10 cellular contexts compared by ENCODE assay signal in the genomic region with DNA sequence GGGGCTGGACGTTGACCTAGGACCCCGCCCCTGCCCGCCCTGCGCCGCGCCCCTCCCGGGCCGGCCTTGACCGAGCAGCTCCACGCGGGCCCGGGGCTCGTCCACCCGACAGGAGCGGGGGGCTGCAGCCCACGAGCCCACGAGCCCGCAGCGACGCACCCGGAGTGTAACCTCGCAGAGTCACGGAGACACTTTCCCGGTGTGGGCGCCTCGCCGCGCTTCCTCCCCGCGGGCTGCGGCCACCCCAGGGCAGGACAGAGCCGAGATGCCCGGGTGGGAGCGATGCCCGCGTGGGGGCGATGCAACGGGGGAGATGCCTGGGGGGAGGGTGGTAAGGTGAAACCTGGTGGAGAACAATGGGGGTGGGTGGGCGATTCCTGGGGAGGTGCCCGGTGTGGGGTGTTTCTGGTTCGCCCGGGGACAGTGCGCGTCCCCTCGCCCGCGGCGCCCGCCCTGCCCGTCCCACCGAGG. TPM values are rescaled to one million over a fixed set of nuclear protein-coding genes. Genes with fewer than 3 reads are reported as not detected.
DNase-seq lines count a peak whose midpoint lies in the region; ATAC-seq and TF ChIP-seq lines count a peak whose summit lies in the region.
"Had no signal": no experiment of that assay in that cellular context is flagged by ENCODE, and none has a peak within 500 bp of the region (broad histone marks: within the 10 kb centered on the region; RNA-seq: fewer than 3 reads in every experiment).

No MANE protein-coding gene starts in this region.

- no peak overlapping the region for H2AFZ ChIP-seq in mammary epithelial cell (ENCODE audit: low read depth, low read length)

- no peak for DNase-seq in activated naive CD8-positive, alpha-beta T cell treated with anti-CD3 and anti-CD28 coated beads for 36 hours
- DNase-seq in activated naive CD8-positive, alpha-beta T cell treated with anti-CD3 and anti-CD28 coated beads, Interleukin-2, amount 50 U/mL, for 24 hours: no peak
- DNase-seq in mammary epithelial cell (no peak), memory B cell (ENCODE audit: low spot score in 2 of 2) (no peak), transverse colon (no peak), NCI-H446 treated with DMSO at 0.1 percent for 48 hours (lab: John Stamatoyannopoulos, UW) (no peak)
- DNase-seq: SIG-M5 had no signal

- no peak overlapping the region for H3K9ac ChIP-seq in mammary epithelial cell (ENCODE audit: insufficient read depth, low read length)

- H3K9me3 ChIP-seq in mammary epithelial cell (replicated peaks; ENCODE audit: insufficient read depth, low read length): no peaks in the 10 kb centered on the region
- no peaks in the 10 kb centered on the region for H3K9me3 ChIP-seq in transverse colon

- CTCF ChIA-PET in mammary epithelial cell (lab: Charles Lee; ENCODE audit: low non-redundant PET): no interaction called here

- H3K4me3 ChIP-seq in mammary epithelial cell (replicated peaks in 1 of 3; ENCODE audit: insufficient read depth in 1 of 3, low read depth in 2 of 3, low read length in 3 of 3) (peak overlapping the region in 1 of 3 experiments; percentile 16), transverse colon (peak overlapping the region; percentile 23 to 62 (median 50))

- peaks cover 25% of the 10 kb centered on the region for H3K27me3 Mint-ChIP-seq in activated naive CD8-positive, alpha-beta T cell treated with anti-CD3 and anti-CD28 coated beads for 36 hours
- H3K27me3 Mint-ChIP-seq in activated naive CD8-positive, alpha-beta T cell treated with anti-CD3 and anti-CD28 coated beads, Interleukin-2, amount 50 U/mL, for 24 hours: peaks cover 33% of the 10 kb centered on the region
- H3K27me3 Mint-ChIP-seq in memory B cell: peaks cover 17% of the 10 kb centered on the region
- H3K27me3 Mint-ChIP-seq: CD4-positive, alpha-beta memory T cell had no signal

- H3K27ac Mint-ChIP-seq in activated naive CD8-positive, alpha-beta T cell treated with anti-CD3 and anti-CD28 coated beads for 36 hours: no peak overlapping the region
- H3K27ac Mint-ChIP-seq in activated naive CD8-positive, alpha-beta T cell treated with anti-CD3 and anti-CD28 coated beads, Interleukin-2, amount 50 U/mL, for 24 hours: no peak overlapping the region
- no peak overlapping the region for H3K27ac Mint-ChIP-seq in memory B cell

- H3K79me2 ChIP-seq in mammary epithelial cell (ENCODE audit: insufficient read depth, low read length): no peaks in the 10 kb centered on the region

- peak overlapping the region; percentile 14 for H3K4me3 Mint-ChIP-seq in activated naive CD8-positive, alpha-beta T cell treated with anti-CD3 and anti-CD28 coated beads for 36 hours
- no peak overlapping the region for H3K4me3 Mint-ChIP-seq in activated naive CD8-positive, alpha-beta T cell treated with anti-CD3 and anti-CD28 coated beads, Interleukin-2, amount 50 U/mL, for 24 hours
- H3K4me3 Mint-ChIP-seq in memory B cell: peak overlapping the region; percentile 41

- no peak for TF ChIP-seq POLR2A in transverse colon (IDR thresholded peaks at IDR 0.05)

- H3K4me2 ChIP-seq in mammary epithelial cell (ENCODE audit: insufficient read depth, low read depth, low read length): peak overlapping the region; percentile 72

- BruUV-seq in mammary epithelial cell (replicated peaks; lab: Mats Ljungman, UMichigan): no TSS peak

- H3K4me1 ChIP-seq in mammary epithelial cell (ENCODE audit: insufficient read depth, low read length) (peaks cover 12% of the 10 kb centered on the region), transverse colon (peaks cover 16 to 31% (median 28%) of the 10 kb centered on the region in 4 donors)

- peaks cover 4% of the 10 kb centered on the region for H3K4me1 Mint-ChIP-seq in activated naive CD8-positive, alpha-beta T cell treated with anti-CD3 and anti-CD28 coated beads for 36 hours
- H3K4me1 Mint-ChIP-seq in activated naive CD8-positive, alpha-beta T cell treated with anti-CD3 and anti-CD28 coated beads, Interleukin-2, amount 50 U/mL, for 24 hours: peaks cover 16% of the 10 kb centered on the region
- peaks cover 8% of the 10 kb centered on the region for H3K4me1 Mint-ChIP-seq in memory B cell

- no peaks in the 10 kb centered on the region for H3K9me3 Mint-ChIP-seq in activated naive CD8-positive, alpha-beta T cell treated with anti-CD3 and anti-CD28 coated beads for 36 hours
- no peaks in the 10 kb centered on the region for H3K9me3 Mint-ChIP-seq in activated naive CD8-positive, alpha-beta T cell treated with anti-CD3 and anti-CD28 coated beads, Interleukin-2, amount 50 U/mL, for 24 hours
- no peaks in the 10 kb centered on the region for H3K9me3 Mint-ChIP-seq in memory B cell
- H3K9me3 Mint-ChIP-seq: CD4-positive, alpha-beta memory T cell had no signal

- no peaks in the 10 kb centered on the region for H4K20me1 ChIP-seq in mammary epithelial cell (ENCODE audit: insufficient read depth, low read length)

- 6% methylated on average over 7 of the region's 51 CpGs for WGBS in mammary epithelial cell (ENCODE audit: low coverage, missing lambda C conversion rate)
- no CpG with 5 or more reads among the region's 51 CpGs for WGBS in transverse colon (ENCODE audit: low coverage in 1 of 2), 2 donors

- no peaks in the 10 kb centered on the region for H3K36me3 ChIP-seq in mammary epithelial cell (ENCODE audit: insufficient read depth, low read length)
- no peaks in the 10 kb centered on the region for H3K36me3 ChIP-seq in transverse colon

- ATAC-seq in activated naive CD8-positive, alpha-beta T cell treated with anti-CD3 and anti-CD28 coated beads, Interleukin-2, amount 50 U/mL, for 24 hours: no peak
- no peak for ATAC-seq in memory B cell (ENCODE audit: low read depth)
- no peak for ATAC-seq in GM21381 (IDR thresholded peaks at IDR 0.05; ENCODE audit: unreplicated experiment)
- no peak for ATAC-seq in HG03025 (IDR thresholded peaks at IDR 0.05; ENCODE audit: low FRiP score, unreplicated experiment)

- in situ Hi-C loops in mammary epithelial cell (cut with MboI; ENCODE audit: low sequenced_read_pairs in 2 of 2) (no loop called here), transverse colon (cut with MboI; ENCODE audit: low pct_ligation_motif_present in 1 of 4, low pct_unique_long_range_greater_than_20kb in 1 of 4, low sequenced_read_pairs in 3 of 4) (no loop called here)

- H3K36me3 Mint-ChIP-seq in activated naive CD8-positive, alpha-beta T cell treated with anti-CD3 and anti-CD28 coated beads for 36 hours: no peaks in the 10 kb centered on the region
- H3K36me3 Mint-ChIP-seq in activated naive CD8-positive, alpha-beta T cell treated with anti-CD3 and anti-CD28 coated beads, Interleukin-2, amount 50 U/mL, for 24 hours (ENCODE audit: low read depth): no peaks in the 10 kb centered on the region
- H3K36me3 Mint-ChIP-seq in memory B cell: peaks cover 2% of the 10 kb centered on the region
- H3K36me3 Mint-ChIP-seq: CD4-positive, alpha-beta memory T cell had no signal

- dilution Hi-C loops in mammary epithelial cell (cut with HindIII; ENCODE audit: low sequenced_read_pairs): no loop called here

- H3K27ac ChIP-seq in mammary epithelial cell (ENCODE audit: insufficient read depth, low read depth, low read length) (no peak overlapping the region), transverse colon (peak overlapping the region in 1 of 4 donors; percentile 41)

- intact Hi-C loops in mammary epithelial cell (cut with micrococcal nuclease): no loop called here
- intact Hi-C loops in transverse colon (cut with DNase I; ENCODE audit: low total_unique reads): no loop called here

- H3K27me3 ChIP-seq in mammary epithelial cell (ENCODE audit: insufficient read depth, low read length) (peaks cover 37% of the 10 kb centered on the region), transverse colon (peaks cover 49% of the 10 kb centered on the region)

- no peak for TF ChIP-seq EP300 in transverse colon (IDR thresholded peaks at IDR 0.05; ENCODE audit: low read depth)

- TF ChIP-seq CTCF in mammary epithelial cell (conservative IDR thresholded peaks at IDR 0.05 in 1 of 2, IDR thresholded peaks at IDR 0.05 in 1 of 2; ENCODE audit: extremely low read depth in 1 of 2, insufficient read depth in 1 of 2, low read depth in 1 of 2, low read length in 2 of 2) (no peak), transverse colon (IDR thresholded peaks at IDR 0.05) (peak in 1 of 5 experiments; percentile 7)

RNA-seq across cellular contexts. Expression of gene ZBED4, which starts 4.9 kb away (rescaled TPM):
- total RNA-seq in activated naive CD8-positive, alpha-beta T cell treated with anti-CD3 and anti-CD28 coated beads for 36 hours: 10 to 100 TPM; 20.6 to 20.7 TPM
- total RNA-seq in mammary epithelial cell: 10 to 100 TPM; 16.8 to 20.7 TPM
- 6.3 TPM for polyA plus RNA-seq in mammary epithelial cell
- 19.3 TPM for polyA minus RNA-seq in mammary epithelial cell
- total RNA-seq in transverse colon: 10 to 100 TPM; 19.9 to 30.7 (median 24.9) TPM

RNA-seq across cellular contexts. Expression of gene BRD1, which starts 21.1 kb away (rescaled TPM):
- total RNA-seq in activated naive CD8-positive, alpha-beta T cell treated with anti-CD3 and anti-CD28 coated beads for 36 hours: 10 to 100 TPM; 22.7 to 23.2 TPM
- total RNA-seq in mammary epithelial cell (10 to 100 TPM; 25.5 to 26.9 TPM), transverse colon (10 to 100 TPM; 43.4 to 70.5 (median 50.3) TPM)
- 4.5 TPM for polyA plus RNA-seq in mammary epithelial cell
- polyA minus RNA-seq in mammary epithelial cell: 5.3 TPM
